28 cellular contexts compared by ENCODE assay signal in genomic region chr4:20761382-20761781, GRCh38.
"Had no signal": no experiment of that assay in that cellular context is flagged by ENCODE, and none has a peak within 500 bp of the region (broad histone marks: within the 10 kb centered on the region; RNA-seq: fewer than 3 reads in every experiment).

No MANE protein-coding gene starts in this region.

- H3K4me3 ChIP-seq: SJCRH30, SK-N-MC had no signal

- DNase-seq: activated CD4-positive, alpha-beta T cell treated with anti-CD3 and anti-CD28 coated beads, Interleukin-2, amount 10 ng/mL, durations not matched to agents 24 days and 14 days; activated CD4-positive, alpha-beta T cell treated with anti-CD3 and anti-CD28 coated beads, Interleukin-2, amount 50 U/mL, for 4 hours; activated CD8-positive, alpha-beta T cell treated with anti-CD3 and anti-CD28 coated beads for 36 hours; activated effector memory CD4-positive, alpha-beta T cell treated with anti-CD3 and anti-CD28 coated beads, Interleukin-2, amount 50 U/mL, for 16 hours; activated naive CD4-positive, alpha-beta T cell; activated naive CD4-positive, alpha-beta T cell treated with anti-CD3 and anti-CD28 coated beads, Interleukin-2, amount 50 U/mL, for 16 hours; activated naive CD8-positive, alpha-beta T cell treated with anti-CD3 and anti-CD28 coated beads for 36 hours; activated T-cell treated with anti-CD3 and anti-CD28 coated beads, Interleukin-2, amount 50 U/mL, for 1 hour; activated T-cell treated with anti-CD3 and anti-CD28 coated beads, Interleukin-2, amount 50 U/mL, for 72 hours; amniotic stem cell; aorta; brain microvascular endothelial cell; Karpas-422; KBM-7; MM.1S; MV-4-11; NCI-H1092; NCI-H1417 treated with DMSO at 0.1 percent for 48 hours; NCI-H1694; NCI-H1930; NCI-H2081 treated with DMSO at 0.1 percent for 48 hours; NCI-H345; NCI-H524 treated with DMSO at 0.1 percent for 48 hours; Right ventricle myocardium superior; SJCRH30 had no signal

- H3K9me3 Mint-ChIP-seq: activated CD4-positive, alpha-beta T cell treated with anti-CD3 and anti-CD28 coated beads, Interleukin-2, amount 10 ng/mL, durations not matched to agents 24 days and 14 days; activated CD8-positive, alpha-beta T cell treated with anti-CD3 and anti-CD28 coated beads for 36 hours; activated naive CD8-positive, alpha-beta T cell treated with anti-CD3 and anti-CD28 coated beads for 36 hours; activated T-helper 17 cell treated with anti-CD3 and anti-CD28 coated beads, Interleukin-2, amount 50 U/mL, for 72 hours; IgD-negative memory B cell had no signal

- ATAC-seq: activated CD8-positive, alpha-beta T cell treated with anti-CD3 and anti-CD28 coated beads for 36 hours; activated T-cell treated with anti-CD3 and anti-CD28 coated beads, Interleukin-2, amount 50 U/mL, for 72 hours; activated T-helper 17 cell treated with anti-CD3 and anti-CD28 coated beads, Interleukin-2, amount 50 U/mL, for 72 hours had no signal

- H3K27ac Mint-ChIP-seq: activated CD4-positive, alpha-beta T cell treated with anti-CD3 and anti-CD28 coated beads, Interleukin-2, amount 10 ng/mL, durations not matched to agents 24 days and 14 days; activated CD8-positive, alpha-beta T cell treated with anti-CD3 and anti-CD28 coated beads for 36 hours; activated naive CD8-positive, alpha-beta T cell treated with anti-CD3 and anti-CD28 coated beads for 36 hours; activated T-cell treated with anti-CD3 and anti-CD28 coated beads, Interleukin-2, amount 50 U/mL, for 72 hours; activated T-helper 17 cell treated with anti-CD3 and anti-CD28 coated beads, Interleukin-2, amount 50 U/mL, for 72 hours; IgD-negative memory B cell had no signal

- H3K36me3 ChIP-seq: brain microvascular endothelial cell, SJCRH30 had no signal

- H3K4me1 Mint-ChIP-seq: activated CD4-positive, alpha-beta T cell treated with anti-CD3 and anti-CD28 coated beads, Interleukin-2, amount 10 ng/mL, durations not matched to agents 24 days and 14 days; activated naive CD8-positive, alpha-beta T cell treated with anti-CD3 and anti-CD28 coated beads for 36 hours; activated T-helper 17 cell treated with anti-CD3 and anti-CD28 coated beads, Interleukin-2, amount 50 U/mL, for 72 hours; IgD-negative memory B cell had no signal

- H3K36me3 Mint-ChIP-seq: activated naive CD8-positive, alpha-beta T cell treated with anti-CD3 and anti-CD28 coated beads for 36 hours; IgD-negative memory B cell had no signal

- H3K4me3 Mint-ChIP-seq: activated CD4-positive, alpha-beta T cell treated with anti-CD3 and anti-CD28 coated beads, Interleukin-2, amount 10 ng/mL, durations not matched to agents 24 days and 14 days; activated CD8-positive, alpha-beta T cell treated with anti-CD3 and anti-CD28 coated beads for 36 hours; activated naive CD8-positive, alpha-beta T cell treated with anti-CD3 and anti-CD28 coated beads for 36 hours; activated T-cell treated with anti-CD3 and anti-CD28 coated beads, Interleukin-2, amount 50 U/mL, for 72 hours; activated T-helper 17 cell treated with anti-CD3 and anti-CD28 coated beads, Interleukin-2, amount 50 U/mL, for 72 hours; IgD-negative memory B cell had no signal

- H3K27me3 Mint-ChIP-seq: activated CD4-positive, alpha-beta T cell treated with anti-CD3 and anti-CD28 coated beads, Interleukin-2, amount 10 ng/mL, durations not matched to agents 24 days and 14 days; activated CD8-positive, alpha-beta T cell treated with anti-CD3 and anti-CD28 coated beads for 36 hours; activated naive CD8-positive, alpha-beta T cell treated with anti-CD3 and anti-CD28 coated beads for 36 hours; activated T-helper 17 cell treated with anti-CD3 and anti-CD28 coated beads, Interleukin-2, amount 50 U/mL, for 72 hours; IgD-negative memory B cell had no signal

- H3K4me1 ChIP-seq: SJCRH30 had no signal

- H3K27ac ChIP-seq: brain microvascular endothelial cell, SJCRH30, SK-N-MC had no signal

- H3K9me3 ChIP-seq: SJCRH30 had no signal

- H3K27me3 ChIP-seq: brain microvascular endothelial cell, SJCRH30 had no signal
